ENCODE assay signal across 10 cellular contexts in genomic region chr15:44541282-44541958, GRCh38. TPM values are rescaled to one million over a fixed set of nuclear protein-coding genes. Genes with fewer than 3 reads are reported as not detected.
DNase-seq lines count a peak whose midpoint lies in the region; ATAC-seq and TF ChIP-seq lines count a peak whose summit lies in the region.
"Had no signal": no experiment of that assay in that cellular context is flagged by ENCODE, and none has a peak within 500 bp of the region (broad histone marks: within the 10 kb centered on the region; RNA-seq: fewer than 3 reads in every experiment).

No MANE protein-coding gene starts in this region.

- H3K4me3 ChIP-seq in SK-N-SH (ENCODE audit: low read depth in 2 of 2, low read length in 1 of 2) (no peak overlapping the region), fibroblast of lung (replicated peaks in 1 of 4; ENCODE audit: control extremely low read depth in 1 of 4, insufficient read depth in 1 of 4, low read depth in 3 of 4, low read length in 4 of 4) (peak overlapping the region in 3 of 4 experiments; percentile 0 to 25 (median 4)), skeletal muscle tissue (ENCODE audit: low read length in 3 of 3) (no peak overlapping the region)
- H3K4me3 ChIP-seq: BLaER1 had no signal

- H3F3A ChIP-seq in SK-N-SH (replicated peaks; ENCODE audit: insufficient read depth): peaks cover 18% of the 10 kb centered on the region

- peak overlapping the region; percentile 10 for H3K27ac Mint-ChIP-seq in activated CD4-positive, alpha-beta T cell treated with anti-CD3 and anti-CD28 coated beads, Interleukin-2, amount 10 ng/mL, durations not matched to agents 7 days and 5 days
- H3K27ac Mint-ChIP-seq in stimulated activated memory B cell treated with anti-CD40 and anti-IgM and Interleukin-4, amounts not matched to agents 10 μg/mL and 1 μg/mL and 100 μg/mL, for 72 hours: no peak overlapping the region
- H3K27ac Mint-ChIP-seq: activated T-helper 1 cell treated with anti-CD3 and anti-CD28 coated beads, Interleukin-12 subunit alpha, Interleukin-12 subunit beta, Interleukin-2, Interleukin-4 antibody, amounts not matched to agents 30 ng/mL and 10 ng/mL and 1 ng/mL, durations not matched to agents 14 hours and 24 hours and 36 hours had no signal

- peaks cover 23 to 32% of the 10 kb centered on the region in 2 experiments for H3K4me1 ChIP-seq in SK-N-SH (ENCODE audit: control insufficient read depth in 1 of 2, insufficient read depth in 2 of 2, low read depth in 1 of 2, low read length in 1 of 2)
- H3K4me1 ChIP-seq in fibroblast of lung (ENCODE audit: control insufficient read depth, extremely low read depth, insufficient read depth, low read length): peaks cover 15% of the 10 kb centered on the region
- peaks cover 14 to 37% (median 22%) of the 10 kb centered on the region in 3 donors for H3K4me1 ChIP-seq in skeletal muscle tissue (ENCODE audit: control insufficient read depth in 3 of 3, insufficient read depth in 3 of 3, low read length in 3 of 3)

- peaks cover 49% of the 10 kb centered on the region for H3K36me3 Mint-ChIP-seq in activated CD4-positive, alpha-beta T cell treated with anti-CD3 and anti-CD28 coated beads, Interleukin-2, amount 10 ng/mL, durations not matched to agents 7 days and 5 days (ENCODE audit: low read depth)
- peaks cover 24% of the 10 kb centered on the region for H3K36me3 Mint-ChIP-seq in stimulated activated memory B cell treated with anti-CD40 and anti-IgM and Interleukin-4, amounts not matched to agents 10 μg/mL and 1 μg/mL and 100 μg/mL, for 72 hours

- peak overlapping the region; percentile 16; the same call in 1 of the 2 replicates for H3K9ac ChIP-seq in SK-N-SH
- no peak overlapping the region for H3K9ac ChIP-seq in fibroblast of lung (ENCODE audit: insufficient read depth, low read length)
- peak overlapping the region in 1 of 3 donors; percentile 42 for H3K9ac ChIP-seq in skeletal muscle tissue (ENCODE audit: low read depth in 1 of 3, low read length in 3 of 3)
- H3K9ac ChIP-seq: BLaER1 had no signal

- 96% methylated on average over 4 of the region's 4 CpGs for WGBS in SK-N-SH (ENCODE audit: low lambda C conversion rate)

- peaks cover 53% of the 10 kb centered on the region for H3K4me1 Mint-ChIP-seq in activated CD4-positive, alpha-beta T cell treated with anti-CD3 and anti-CD28 coated beads, Interleukin-2, amount 10 ng/mL, durations not matched to agents 7 days and 5 days
- peaks cover 60% of the 10 kb centered on the region for H3K4me1 Mint-ChIP-seq in stimulated activated memory B cell treated with anti-CD40 and anti-IgM and Interleukin-4, amounts not matched to agents 10 μg/mL and 1 μg/mL and 100 μg/mL, for 72 hours

- TF ChIP-seq EP300 in SK-N-SH (IDR thresholded peaks at IDR 0.05; ENCODE audit: borderline replicate concordance in 1 of 2, low read depth in 1 of 2, low read length in 1 of 2): no peak

- TF ChIP-seq CTCF in SK-N-SH (IDR thresholded peaks at IDR 0.05): no peak
- no peak for TF ChIP-seq CTCF in fibroblast of lung (conservative IDR thresholded peaks at IDR 0.05 in 1 of 2, IDR thresholded peaks at IDR 0.05 in 1 of 2; ENCODE audit: low read depth in 1 of 2, low read length in 2 of 2)

- CTCF ChIA-PET in activated CD4-positive, alpha-beta T cell treated with anti-CD3 and anti-CD28 coated beads, Interleukin-2, amount 10 ng/mL, durations not matched to agents 7 days and 5 days (lab: Charles Lee): interaction anchor here (0.6 kb wide), 1 partner anchor 90 kb away, joined by 3 read pairs; no protein-coding TSS in a partner anchor
- CTCF ChIA-PET in SK-N-SH (lab: Yijun Ruan, JAX): interaction anchor here (1.1 to 1.7 kb wide), 3 partner anchors 29 to 43 kb away, joined by 3 to 6 read pairs (median 3); no protein-coding TSS in a partner anchor

- H3K4me2 ChIP-seq in SK-N-SH: peak overlapping the region; percentile 47
- H3K4me2 ChIP-seq in fibroblast of lung (ENCODE audit: extremely low read depth, insufficient read depth, low read length): peak overlapping the region; percentile 82
- H3K4me2 ChIP-seq: BLaER1 had no signal

- H3K27ac ChIP-seq in SK-N-SH (ENCODE audit: low read depth in 2 of 2, low read length in 1 of 2) (peak overlapping the region; percentile 34 to 65; a peak in 3 of 4 replicates), fibroblast of lung (ENCODE audit: insufficient read depth, low read length) (peak overlapping the region; percentile 59), skeletal muscle tissue (ENCODE audit: low read depth, low read length) (peak overlapping the region; percentile 72)
- H3K27ac ChIP-seq: BLaER1 had no signal

- no peaks in the 10 kb centered on the region for H3K9me2 ChIP-seq in SK-N-SH

- H3K36me3 ChIP-seq in SK-N-SH (replicated peaks in 1 of 2; ENCODE audit: control insufficient read depth in 1 of 2, insufficient read depth in 2 of 2, low read length in 1 of 2) (peaks cover 8 to 20% of the 10 kb centered on the region in 2 experiments), fibroblast of lung (ENCODE audit: control insufficient read depth, insufficient read depth, low read length) (no peaks in the 10 kb centered on the region), skeletal muscle tissue (ENCODE audit: control insufficient read depth in 3 of 3, insufficient read depth in 3 of 3, low read length in 3 of 3) (peaks cover 0 to 8% (median 0%) of the 10 kb centered on the region in 3 donors)

- H3K9me3 ChIP-seq in SK-N-SH (no peaks in the 10 kb centered on the region), fibroblast of lung (ENCODE audit: control insufficient read depth, insufficient read depth, low read depth, low read length) (no peaks in the 10 kb centered on the region), skeletal muscle tissue (ENCODE audit: control insufficient read depth in 3 of 3, low read length in 3 of 3) (no peaks in the 10 kb centered on the region)
- H3K9me3 ChIP-seq: BLaER1 had no signal

- ATAC-seq in stimulated activated memory B cell treated with anti-CD40 and anti-IgM and Interleukin-4, amounts not matched to agents 10 μg/mL and 1 μg/mL and 100 μg/mL, for 72 hours: no peak
- no peak for ATAC-seq in Right ventricle myocardium inferior

- H3K9me3 Mint-ChIP-seq in activated CD4-positive, alpha-beta T cell treated with anti-CD3 and anti-CD28 coated beads, Interleukin-2, amount 10 ng/mL, durations not matched to agents 7 days and 5 days: no peaks in the 10 kb centered on the region
- H3K9me3 Mint-ChIP-seq in stimulated activated memory B cell treated with anti-CD40 and anti-IgM and Interleukin-4, amounts not matched to agents 10 μg/mL and 1 μg/mL and 100 μg/mL, for 72 hours: no peaks in the 10 kb centered on the region

- H4K20me1 ChIP-seq in SK-N-SH (ENCODE audit: insufficient read depth) (peaks cover 51% of the 10 kb centered on the region), fibroblast of lung (ENCODE audit: control insufficient read depth, extremely low read depth, insufficient read depth, low read length) (no peaks in the 10 kb centered on the region)

- no peak overlapping the region for H2AFZ ChIP-seq in SK-N-SH (ENCODE audit: low read depth)
- no peak overlapping the region for H2AFZ ChIP-seq in fibroblast of lung (ENCODE audit: low read length)

- H3K4me3 Mint-ChIP-seq in activated CD4-positive, alpha-beta T cell treated with anti-CD3 and anti-CD28 coated beads, Interleukin-2, amount 10 ng/mL, durations not matched to agents 7 days and 5 days: no peak overlapping the region
- no peak overlapping the region for H3K4me3 Mint-ChIP-seq in stimulated activated memory B cell treated with anti-CD40 and anti-IgM and Interleukin-4, amounts not matched to agents 10 μg/mL and 1 μg/mL and 100 μg/mL, for 72 hours
- H3K4me3 Mint-ChIP-seq: activated T-helper 1 cell treated with anti-CD3 and anti-CD28 coated beads, Interleukin-12 subunit alpha, Interleukin-12 subunit beta, Interleukin-2, Interleukin-4 antibody, amounts not matched to agents 30 ng/mL and 10 ng/mL and 1 ng/mL, durations not matched to agents 14 hours and 24 hours and 36 hours had no signal

- no peak for TF ChIP-seq RAD21 in SK-N-SH (IDR thresholded peaks at IDR 0.05; ENCODE audit: low read length)

- H3K79me2 ChIP-seq in SK-N-SH (ENCODE audit: insufficient read depth) (peaks cover 93% of the 10 kb centered on the region), fibroblast of lung (ENCODE audit: control insufficient read depth, insufficient read depth, low read length) (peaks cover 80% of the 10 kb centered on the region)

- no peak for DNase-seq in activated CD4-positive, alpha-beta T cell treated with anti-CD3 and anti-CD28 coated beads, Interleukin-2, amount 10 ng/mL, durations not matched to agents 7 days and 5 days
- DNase-seq in activated CD4-positive, alpha-beta T cell treated with anti-CD3 and anti-CD28 coated beads, Interleukin-2, amount 50 U/mL, for 48 hours: no peak
- DNase-seq in SK-N-SH: no peak
- peak; percentile 87 for DNase-seq in fibroblast of lung (ENCODE audit: low read depth in 2 of 2)
- no peak for DNase-seq in mucosa of gallbladder (ENCODE audit: low spot score)
- DNase-seq in Right ventricle myocardium inferior (ENCODE audit: missing footprints): no peak

- H3K27me3 ChIP-seq in SK-N-SH (ENCODE audit: insufficient read depth): no peaks in the 10 kb centered on the region
- H3K27me3 ChIP-seq in fibroblast of lung (ENCODE audit: control insufficient read depth, insufficient read depth, low read length): no peaks in the 10 kb centered on the region
- no peaks in the 10 kb centered on the region for H3K27me3 ChIP-seq in skeletal muscle tissue (ENCODE audit: control insufficient read depth in 3 of 3, insufficient read depth in 3 of 3, low read length in 3 of 3)
- H3K27me3 ChIP-seq: BLaER1 had no signal

- H3K27me3 Mint-ChIP-seq in activated CD4-positive, alpha-beta T cell treated with anti-CD3 and anti-CD28 coated beads, Interleukin-2, amount 10 ng/mL, durations not matched to agents 7 days and 5 days: no peaks in the 10 kb centered on the region
- no peaks in the 10 kb centered on the region for H3K27me3 Mint-ChIP-seq in stimulated activated memory B cell treated with anti-CD40 and anti-IgM and Interleukin-4, amounts not matched to agents 10 μg/mL and 1 μg/mL and 100 μg/mL, for 72 hours

- POLR2A ChIA-PET in activated CD4-positive, alpha-beta T cell treated with anti-CD3 and anti-CD28 coated beads, Interleukin-2, amount 10 ng/mL, durations not matched to agents 7 days and 5 days (lab: Charles Lee): no interaction called here
- POLR2A ChIA-PET in SK-N-SH (lab: Yijun Ruan, JAX): no interaction called here

- intact Hi-C loops in Right ventricle myocardium inferior (cut with DNase I): no loop called here

TF ChIP-seq in SK-N-SH, 30 proteins besides CTCF, POLR2A, EP300 and RAD21 (continues in another document):
- no peak for TF ChIP-seq FOXJ3 (CRISPR knock-in tag; IDR thresholded peaks at IDR 0.05)

RNA-seq across cellular contexts. Expression of gene EIF3J, which starts 4.5 kb away (rescaled TPM):
- total RNA-seq in activated CD4-positive, alpha-beta T cell treated with anti-CD3 and anti-CD28 coated beads, Interleukin-2, amount 10 ng/mL, durations not matched to agents 7 days and 5 days: 10 to 100 TPM; 86.1 to 94.9 TPM
- polyA plus RNA-seq in SK-N-SH (2012; rRNA removed) (23.8 and 32.0 TPM in 2 replicates), fibroblast of lung (61.4 and 72.9 TPM in 2 replicates)
- polyA plus RNA-seq in SK-N-SH (2012; cell fraction: cytosol; rRNA removed): 35.5 and 45.4 TPM in 2 replicates
- polyA plus RNA-seq in SK-N-SH (2012; cell fraction: nucleus; rRNA removed): 11.4 and 30.3 TPM in 2 replicates
- total RNA-seq in fibroblast of lung (33.9 and 34.8 TPM in 2 replicates), skeletal muscle tissue (35.0 TPM), mucosa of gallbladder (52.1 TPM), Right ventricle myocardium inferior (104 TPM)
- 76.6 and 86.6 TPM in 2 replicates for polyA plus RNA-seq in fibroblast of lung (2012)
- 3.5 and 10.5 TPM in 2 replicates for polyA minus RNA-seq in fibroblast of lung (ENCODE audit: low replicate concordance)

Comparison
In these comparisons a context has a peak if more than half of its experiments do, and no peak if none do; other contexts are left out.
1. DNase-seq: peak in fibroblast of lung (2 of 2); none in activated CD4-positive, alpha-beta T cell treated with anti-CD3 and anti-CD28 coated beads, Interleukin-2, amount 10 ng/mL, durations not matched to agents 7 days and 5 days (single experiment), activated CD4-positive, alpha-beta T cell treated with anti-CD3 and anti-CD28 coated beads, Interleukin-2, amount 50 U/mL, for 48 hours (0 of 2), SK-N-SH (single experiment), mucosa of gallbladder (single experiment) and Right ventricle myocardium inferior (single experiment).
2. H3K4me3 ChIP-seq: peak in fibroblast of lung (3 of 4); none in SK-N-SH (0 of 2) and skeletal muscle tissue (0 of 3).
3. Peak in every context shown above with its lines, with median percentiles within 50 percentile points of each other: H3K27ac ChIP-seq.